ENCODE assay signal across 1 cellular context in the genomic region with DNA sequence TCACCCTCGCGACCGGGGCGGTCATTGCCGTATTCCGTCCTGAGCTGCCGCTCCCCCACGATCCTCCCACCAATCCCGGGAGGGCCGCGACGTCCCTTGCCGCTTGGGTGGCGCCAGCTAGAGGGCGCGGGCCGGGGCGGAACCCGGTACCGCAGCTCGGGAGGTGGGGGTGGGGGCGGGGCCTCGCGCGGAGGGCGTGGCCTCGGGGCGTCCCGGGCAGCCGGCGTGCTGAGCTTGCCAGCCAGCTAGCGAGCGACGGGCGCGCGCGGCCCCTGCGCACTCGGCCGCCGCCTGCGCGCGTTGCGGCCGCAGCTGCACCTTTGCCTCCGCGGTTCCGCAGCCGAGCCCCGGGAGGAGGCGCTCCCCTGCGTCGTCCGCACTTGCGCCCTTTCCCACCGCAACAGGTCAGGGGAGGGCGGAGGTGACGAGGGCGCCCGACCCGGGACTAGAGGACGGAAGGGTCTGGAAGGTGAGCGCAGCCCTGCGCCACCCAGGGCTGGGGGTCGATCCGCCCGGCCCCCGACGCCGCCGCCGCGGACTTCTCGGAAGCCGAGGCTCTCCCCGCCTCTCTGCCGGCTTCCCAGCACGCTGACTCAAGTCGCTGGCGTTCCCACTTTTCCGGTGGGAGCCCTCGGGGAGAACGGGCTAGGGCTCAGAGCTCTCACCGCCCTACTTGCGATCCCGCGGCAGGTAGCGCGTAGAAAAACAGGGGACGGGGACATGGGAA.
A peak's percentile ranks its signal among the peaks of the same experiment; 100 is the strongest.
TF ChIP-seq lines count a peak whose summit lies in the region.

A gene with protein sequence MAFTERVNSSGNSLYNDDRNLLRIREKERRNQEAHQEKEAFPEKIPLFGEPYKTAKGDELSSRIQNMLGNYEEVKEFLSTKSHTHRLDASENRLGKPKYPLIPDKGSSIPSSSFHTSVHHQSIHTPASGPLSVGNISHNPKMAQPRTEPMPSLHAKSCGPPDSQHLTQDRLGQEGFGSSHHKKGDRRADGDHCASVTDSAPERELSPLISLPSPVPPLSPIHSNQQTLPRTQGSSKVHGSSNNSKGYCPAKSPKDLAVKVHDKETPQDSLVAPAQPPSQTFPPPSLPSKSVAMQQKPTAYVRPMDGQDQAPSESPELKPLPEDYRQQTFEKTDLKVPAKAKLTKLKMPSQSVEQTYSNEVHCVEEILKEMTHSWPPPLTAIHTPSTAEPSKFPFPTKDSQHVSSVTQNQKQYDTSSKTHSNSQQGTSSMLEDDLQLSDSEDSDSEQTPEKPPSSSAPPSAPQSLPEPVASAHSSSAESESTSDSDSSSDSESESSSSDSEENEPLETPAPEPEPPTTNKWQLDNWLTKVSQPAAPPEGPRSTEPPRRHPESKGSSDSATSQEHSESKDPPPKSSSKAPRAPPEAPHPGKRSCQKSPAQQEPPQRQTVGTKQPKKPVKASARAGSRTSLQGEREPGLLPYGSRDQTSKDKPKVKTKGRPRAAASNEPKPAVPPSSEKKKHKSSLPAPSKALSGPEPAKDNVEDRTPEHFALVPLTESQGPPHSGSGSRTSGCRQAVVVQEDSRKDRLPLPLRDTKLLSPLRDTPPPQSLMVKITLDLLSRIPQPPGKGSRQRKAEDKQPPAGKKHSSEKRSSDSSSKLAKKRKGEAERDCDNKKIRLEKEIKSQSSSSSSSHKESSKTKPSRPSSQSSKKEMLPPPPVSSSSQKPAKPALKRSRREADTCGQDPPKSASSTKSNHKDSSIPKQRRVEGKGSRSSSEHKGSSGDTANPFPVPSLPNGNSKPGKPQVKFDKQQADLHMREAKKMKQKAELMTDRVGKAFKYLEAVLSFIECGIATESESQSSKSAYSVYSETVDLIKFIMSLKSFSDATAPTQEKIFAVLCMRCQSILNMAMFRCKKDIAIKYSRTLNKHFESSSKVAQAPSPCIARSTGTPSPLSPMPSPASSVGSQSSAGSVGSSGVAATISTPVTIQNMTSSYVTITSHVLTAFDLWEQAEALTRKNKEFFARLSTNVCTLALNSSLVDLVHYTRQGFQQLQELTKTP (plus strand): TSS at position 240 of the 727 bp plus-strand sequence. CDS start 13,523 bp downstream, outside the sequence.

TF ChIP-seq in HEK293, 187 proteins besides CTCF, POLR2A, EP300 and RAD21 (continued from another document and continues in another):
- TF ChIP-seq, protein P1, sequence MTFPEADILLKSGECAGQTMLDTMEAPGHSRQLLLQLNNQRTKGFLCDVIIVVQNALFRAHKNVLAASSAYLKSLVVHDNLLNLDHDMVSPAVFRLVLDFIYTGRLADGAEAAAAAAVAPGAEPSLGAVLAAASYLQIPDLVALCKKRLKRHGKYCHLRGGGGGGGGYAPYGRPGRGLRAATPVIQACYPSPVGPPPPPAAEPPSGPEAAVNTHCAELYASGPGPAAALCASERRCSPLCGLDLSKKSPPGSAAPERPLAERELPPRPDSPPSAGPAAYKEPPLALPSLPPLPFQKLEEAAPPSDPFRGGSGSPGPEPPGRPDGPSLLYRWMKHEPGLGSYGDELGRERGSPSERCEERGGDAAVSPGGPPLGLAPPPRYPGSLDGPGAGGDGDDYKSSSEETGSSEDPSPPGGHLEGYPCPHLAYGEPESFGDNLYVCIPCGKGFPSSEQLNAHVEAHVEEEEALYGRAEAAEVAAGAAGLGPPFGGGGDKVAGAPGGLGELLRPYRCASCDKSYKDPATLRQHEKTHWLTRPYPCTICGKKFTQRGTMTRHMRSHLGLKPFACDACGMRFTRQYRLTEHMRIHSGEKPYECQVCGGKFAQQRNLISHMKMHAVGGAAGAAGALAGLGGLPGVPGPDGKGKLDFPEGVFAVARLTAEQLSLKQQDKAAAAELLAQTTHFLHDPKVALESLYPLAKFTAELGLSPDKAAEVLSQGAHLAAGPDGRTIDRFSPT (tag by site-specific recombination; IDR thresholded peaks at IDR 0.05) = peak; percentile 64; the same call in 1 of the 2 replicates
- TF ChIP-seq ZNF777 (tag by site-specific recombination; IDR thresholded peaks at IDR 0.05; ENCODE audit: borderline replicate concordance) = 0 out of 2 replicates have a peak, but pooled peaks have one; percentile 57
- no peak for TF ChIP-seq ZNF391 (tag by site-specific recombination; IDR thresholded peaks at IDR 0.05; ENCODE audit: borderline replicate concordance, low read depth)
- TF ChIP-seq ZSCAN30 (tag by site-specific recombination; IDR thresholded peaks at IDR 0.05) = peak; percentile 57; the same call in 1 of the 2 replicates
- TF ChIP-seq, protein P2, sequence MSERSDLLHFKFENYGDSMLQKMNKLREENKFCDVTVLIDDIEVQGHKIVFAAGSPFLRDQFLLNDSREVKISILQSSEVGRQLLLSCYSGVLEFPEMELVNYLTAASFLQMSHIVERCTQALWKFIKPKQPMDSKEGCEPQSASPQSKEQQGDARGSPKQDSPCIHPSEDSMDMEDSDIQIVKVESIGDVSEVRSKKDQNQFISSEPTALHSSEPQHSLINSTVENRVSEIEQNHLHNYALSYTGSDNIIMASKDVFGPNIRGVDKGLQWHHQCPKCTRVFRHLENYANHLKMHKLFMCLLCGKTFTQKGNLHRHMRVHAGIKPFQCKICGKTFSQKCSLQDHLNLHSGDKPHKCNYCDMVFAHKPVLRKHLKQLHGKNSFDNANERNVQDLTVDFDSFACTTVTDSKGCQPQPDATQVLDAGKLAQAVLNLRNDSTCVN (tag by site-specific recombination; optimal IDR thresholded peaks at IDR 0.05) = peak; percentile 78
- TF ChIP-seq SP3 (tag by site-specific recombination; IDR thresholded peaks at IDR 0.05) = peak; percentile 74
- no peak for TF ChIP-seq ZFP3 (tag by site-specific recombination; IDR thresholded peaks at IDR 0.05; ENCODE audit: low read depth)
- TF ChIP-seq ZNF610 (tag by site-specific recombination; IDR thresholded peaks at IDR 0.05; ENCODE audit: borderline replicate concordance) = 0 out of 2 replicates have a peak, but pooled peaks have one; percentile 45
- peak; percentile 23; the same call in 1 of the 2 replicates for TF ChIP-seq SP7 (tag by site-specific recombination; IDR thresholded peaks at IDR 0.05)
- no peak for TF ChIP-seq ZNF202 (tag by site-specific recombination; IDR thresholded peaks at IDR 0.05; ENCODE audit: borderline replicate concordance)
- TF ChIP-seq BCL11B (tag by site-specific recombination; IDR thresholded peaks at IDR 0.05; ENCODE audit: low read depth) = no peak
- TF ChIP-seq GLIS2 (tag by site-specific recombination; IDR thresholded peaks at IDR 0.05) = peak; percentile 94
- no peak for TF ChIP-seq ZNF830 (tag by site-specific recombination; IDR thresholded peaks at IDR 0.05; ENCODE audit: low read depth)
- TF ChIP-seq ZNF223 (tag by site-specific recombination; IDR thresholded peaks at IDR 0.05) = no peak; the same call in 1 of the 2 replicates
- TF ChIP-seq, protein P3, sequence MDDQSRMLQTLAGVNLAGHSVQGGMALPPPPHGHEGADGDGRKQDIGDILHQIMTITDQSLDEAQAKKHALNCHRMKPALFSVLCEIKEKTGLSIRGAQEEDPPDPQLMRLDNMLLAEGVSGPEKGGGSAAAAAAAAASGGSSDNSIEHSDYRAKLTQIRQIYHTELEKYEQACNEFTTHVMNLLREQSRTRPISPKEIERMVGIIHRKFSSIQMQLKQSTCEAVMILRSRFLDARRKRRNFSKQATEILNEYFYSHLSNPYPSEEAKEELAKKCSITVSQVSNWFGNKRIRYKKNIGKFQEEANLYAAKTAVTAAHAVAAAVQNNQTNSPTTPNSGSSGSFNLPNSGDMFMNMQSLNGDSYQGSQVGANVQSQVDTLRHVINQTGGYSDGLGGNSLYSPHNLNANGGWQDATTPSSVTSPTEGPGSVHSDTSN (CRISPR knock-in tag; IDR thresholded peaks at IDR 0.05) = peak; percentile 70
- TF ChIP-seq, protein P4, sequence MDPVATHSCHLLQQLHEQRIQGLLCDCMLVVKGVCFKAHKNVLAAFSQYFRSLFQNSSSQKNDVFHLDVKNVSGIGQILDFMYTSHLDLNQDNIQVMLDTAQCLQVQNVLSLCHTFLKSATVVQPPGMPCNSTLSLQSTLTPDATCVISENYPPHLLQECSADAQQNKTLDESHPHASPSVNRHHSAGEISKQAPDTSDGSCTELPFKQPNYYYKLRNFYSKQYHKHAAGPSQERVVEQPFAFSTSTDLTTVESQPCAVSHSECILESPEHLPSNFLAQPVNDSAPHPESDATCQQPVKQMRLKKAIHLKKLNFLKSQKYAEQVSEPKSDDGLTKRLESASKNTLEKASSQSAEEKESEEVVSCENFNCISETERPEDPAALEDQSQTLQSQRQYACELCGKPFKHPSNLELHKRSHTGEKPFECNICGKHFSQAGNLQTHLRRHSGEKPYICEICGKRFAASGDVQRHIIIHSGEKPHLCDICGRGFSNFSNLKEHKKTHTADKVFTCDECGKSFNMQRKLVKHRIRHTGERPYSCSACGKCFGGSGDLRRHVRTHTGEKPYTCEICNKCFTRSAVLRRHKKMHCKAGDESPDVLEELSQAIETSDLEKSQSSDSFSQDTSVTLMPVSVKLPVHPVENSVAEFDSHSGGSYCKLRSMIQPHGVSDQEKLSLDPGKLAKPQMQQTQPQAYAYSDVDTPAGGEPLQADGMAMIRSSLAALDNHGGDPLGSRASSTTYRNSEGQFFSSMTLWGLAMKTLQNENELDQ (tag by site-specific recombination; IDR thresholded peaks at IDR 0.05; ENCODE audit: low read depth) = no peak
- TF ChIP-seq, protein P5, sequence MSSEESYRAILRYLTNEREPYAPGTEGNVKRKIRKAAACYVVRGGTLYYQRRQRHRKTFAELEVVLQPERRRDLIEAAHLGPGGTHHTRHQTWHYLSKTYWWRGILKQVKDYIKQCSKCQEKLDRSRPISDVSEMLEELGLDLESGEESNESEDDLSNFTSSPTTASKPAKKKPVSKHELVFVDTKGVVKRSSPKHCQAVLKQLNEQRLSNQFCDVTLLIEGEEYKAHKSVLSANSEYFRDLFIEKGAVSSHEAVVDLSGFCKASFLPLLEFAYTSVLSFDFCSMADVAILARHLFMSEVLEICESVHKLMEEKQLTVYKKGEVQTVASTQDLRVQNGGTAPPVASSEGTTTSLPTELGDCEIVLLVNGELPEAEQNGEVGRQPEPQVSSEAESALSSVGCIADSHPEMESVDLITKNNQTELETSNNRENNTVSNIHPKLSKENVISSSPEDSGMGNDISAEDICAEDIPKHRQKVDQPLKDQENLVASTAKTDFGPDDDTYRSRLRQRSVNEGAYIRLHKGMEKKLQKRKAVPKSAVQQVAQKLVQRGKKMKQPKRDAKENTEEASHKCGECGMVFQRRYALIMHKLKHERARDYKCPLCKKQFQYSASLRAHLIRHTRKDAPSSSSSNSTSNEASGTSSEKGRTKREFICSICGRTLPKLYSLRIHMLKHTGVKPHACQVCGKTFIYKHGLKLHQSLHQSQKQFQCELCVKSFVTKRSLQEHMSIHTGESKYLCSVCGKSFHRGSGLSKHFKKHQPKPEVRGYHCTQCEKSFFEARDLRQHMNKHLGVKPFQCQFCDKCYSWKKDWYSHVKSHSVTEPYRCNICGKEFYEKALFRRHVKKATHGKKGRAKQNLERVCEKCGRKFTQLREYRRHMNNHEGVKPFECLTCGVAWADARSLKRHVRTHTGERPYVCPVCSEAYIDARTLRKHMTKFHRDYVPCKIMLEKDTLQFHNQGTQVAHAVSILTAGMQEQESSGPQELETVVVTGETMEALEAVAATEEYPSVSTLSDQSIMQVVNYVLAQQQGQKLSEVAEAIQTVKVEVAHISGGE (tag by site-specific recombination; conservative IDR thresholded peaks at IDR 0.05; ENCODE audit: low read depth) = no peak
- TF ChIP-seq MYNN (tag by site-specific recombination; IDR thresholded peaks at IDR 0.05; ENCODE audit: borderline replicate concordance) = 0 out of 2 replicates have a peak, but pooled peaks have one; percentile 28
- TF ChIP-seq GFI1B (tag by site-specific recombination; IDR thresholded peaks at IDR 0.05) = no peak
- TF ChIP-seq SP2 (tag by site-specific recombination; IDR thresholded peaks at IDR 0.05) = peak; percentile 66
- no peak for TF ChIP-seq ZNF248 (tag by site-specific recombination; IDR thresholded peaks at IDR 0.05)
- TF ChIP-seq ZNF121 (tag by site-specific recombination; IDR thresholded peaks at IDR 0.05) = no peak
- TF ChIP-seq ZNF133 (tag by site-specific recombination; IDR thresholded peaks at IDR 0.05) = no peak
- no peak for TF ChIP-seq ZNF548 (tag by site-specific recombination; IDR thresholded peaks at IDR 0.05)
- TF ChIP-seq ZNF549 (tag by site-specific recombination; IDR thresholded peaks at IDR 0.05) = no peak
- TF ChIP-seq, protein P6, sequence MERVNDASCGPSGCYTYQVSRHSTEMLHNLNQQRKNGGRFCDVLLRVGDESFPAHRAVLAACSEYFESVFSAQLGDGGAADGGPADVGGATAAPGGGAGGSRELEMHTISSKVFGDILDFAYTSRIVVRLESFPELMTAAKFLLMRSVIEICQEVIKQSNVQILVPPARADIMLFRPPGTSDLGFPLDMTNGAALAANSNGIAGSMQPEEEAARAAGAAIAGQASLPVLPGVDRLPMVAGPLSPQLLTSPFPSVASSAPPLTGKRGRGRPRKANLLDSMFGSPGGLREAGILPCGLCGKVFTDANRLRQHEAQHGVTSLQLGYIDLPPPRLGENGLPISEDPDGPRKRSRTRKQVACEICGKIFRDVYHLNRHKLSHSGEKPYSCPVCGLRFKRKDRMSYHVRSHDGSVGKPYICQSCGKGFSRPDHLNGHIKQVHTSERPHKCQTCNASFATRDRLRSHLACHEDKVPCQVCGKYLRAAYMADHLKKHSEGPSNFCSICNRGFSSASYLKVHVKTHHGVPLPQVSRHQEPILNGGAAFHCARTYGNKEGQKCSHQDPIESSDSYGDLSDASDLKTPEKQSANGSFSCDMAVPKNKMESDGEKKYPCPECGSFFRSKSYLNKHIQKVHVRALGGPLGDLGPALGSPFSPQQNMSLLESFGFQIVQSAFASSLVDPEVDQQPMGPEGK (tag by site-specific recombination; IDR thresholded peaks at IDR 0.05) = peak; percentile 47; the same call in 1 of the 2 replicates
- no peak for TF ChIP-seq OVOL3 (tag by site-specific recombination; IDR thresholded peaks at IDR 0.05)
- no peak for TF ChIP-seq ZNF341 (tag by site-specific recombination; IDR thresholded peaks at IDR 0.05; ENCODE audit: low read depth)
- TF ChIP-seq SCRT1 (tag by site-specific recombination; IDR thresholded peaks at IDR 0.05; ENCODE audit: borderline replicate concordance) = peak; percentile 75
- TF ChIP-seq ZNF302 (tag by site-specific recombination; IDR thresholded peaks at IDR 0.05; ENCODE audit: low read depth) = no peak
- TF ChIP-seq GLIS1 (tag by site-specific recombination; IDR thresholded peaks at IDR 0.05) = peak; percentile 67
- TF ChIP-seq KLF10 (tag by site-specific recombination; IDR thresholded peaks at IDR 0.05) = no peak; the same call in 1 of the 2 replicates
- TF ChIP-seq, protein P7, sequence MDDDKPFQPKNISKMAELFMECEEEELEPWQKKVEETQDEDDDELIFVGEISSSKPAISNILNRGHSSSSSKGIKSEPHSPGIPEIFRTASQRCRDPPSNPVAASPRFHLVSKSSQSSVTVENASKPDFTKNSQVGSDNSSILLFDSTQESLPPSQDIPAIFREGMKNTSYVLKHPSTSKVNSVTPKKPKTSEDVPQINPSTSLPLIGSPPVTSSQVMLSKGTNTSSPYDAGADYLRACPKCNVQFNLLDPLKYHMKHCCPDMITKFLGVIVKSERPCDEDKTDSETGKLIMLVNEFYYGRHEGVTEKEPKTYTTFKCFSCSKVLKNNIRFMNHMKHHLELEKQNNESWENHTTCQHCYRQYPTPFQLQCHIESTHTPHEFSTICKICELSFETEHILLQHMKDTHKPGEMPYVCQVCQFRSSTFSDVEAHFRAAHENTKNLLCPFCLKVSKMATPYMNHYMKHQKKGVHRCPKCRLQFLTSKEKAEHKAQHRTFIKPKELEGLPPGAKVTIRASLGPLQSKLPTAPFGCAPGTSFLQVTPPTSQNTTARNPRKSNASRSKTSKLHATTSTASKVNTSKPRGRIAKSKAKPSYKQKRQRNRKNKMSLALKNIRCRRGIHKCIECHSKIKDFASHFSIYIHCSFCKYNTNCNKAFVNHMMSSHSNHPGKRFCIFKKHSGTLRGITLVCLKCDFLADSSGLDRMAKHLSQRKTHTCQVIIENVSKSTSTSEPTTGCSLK (tag by site-specific recombination; IDR thresholded peaks at IDR 0.05) = no peak
- TF ChIP-seq KLF1 (tag by site-specific recombination; IDR thresholded peaks at IDR 0.05) = peak; percentile 58; the same call in 1 of the 2 replicates
- no peak for TF ChIP-seq ZNF174 (tag by site-specific recombination; IDR thresholded peaks at IDR 0.05)
